ENCODE assay signal across 1 cellular context in the genomic region with DNA sequence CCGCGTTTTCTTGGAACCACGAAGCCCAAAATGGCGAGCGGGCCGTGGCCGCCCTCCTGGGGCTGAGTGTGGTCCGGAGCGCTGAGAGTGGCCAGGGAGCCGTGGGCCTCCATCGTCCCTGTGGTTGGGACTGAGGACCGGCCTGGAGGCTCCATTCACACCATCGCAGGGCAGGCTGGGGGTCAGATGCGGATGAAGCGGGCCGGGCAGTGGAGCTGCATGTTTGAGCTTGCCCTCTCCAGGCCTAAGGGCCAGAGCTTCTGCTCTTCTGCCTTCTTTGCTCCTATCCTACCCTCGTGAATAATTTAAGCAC.
TF ChIP-seq lines count a peak whose summit lies in the region.

No MANE protein-coding gene starts in this region.

TF ChIP-seq in HEK293, 187 proteins besides CTCF, POLR2A, EP300 and RAD21 (continued from another document):
- TF ChIP-seq ZBTB6 (tag by site-specific recombination; IDR thresholded peaks at IDR 0.05), result no peak
- TF ChIP-seq ZNF37A (tag by site-specific recombination; IDR thresholded peaks at IDR 0.05), result no peak
- TF ChIP-seq ZNF169 (tag by site-specific recombination; IDR thresholded peaks at IDR 0.05), result no peak
- no peak for TF ChIP-seq ZNF610 (tag by site-specific recombination; IDR thresholded peaks at IDR 0.05; ENCODE audit: borderline replicate concordance)
- TF ChIP-seq ZNF626 (tag by site-specific recombination; IDR thresholded peaks at IDR 0.05), result no peak
- TF ChIP-seq ZBTB7A (tag by site-specific recombination; IDR thresholded peaks at IDR 0.05; ENCODE audit: low read depth), result no peak
- no peak for TF ChIP-seq GLI4 (tag by site-specific recombination; IDR thresholded peaks at IDR 0.05)
TF ChIP-seq in HEK293: peak in this region for 0.
